13 cellular contexts compared by ENCODE assay signal in genomic region chr21:45356653-45357435, GRCh38. TPM values are rescaled to one million over a fixed set of nuclear protein-coding genes. Genes with fewer than 3 reads are reported as not detected.
A peak's percentile ranks its signal among the peaks of the same experiment; 100 is the strongest.
DNase-seq lines count a peak whose midpoint lies in the region; ATAC-seq, FAIRE-seq and TF ChIP-seq lines count a peak whose summit lies in the region.
"Had no signal": no experiment of that assay in that cellular context is flagged by ENCODE, and none has a peak within 500 bp of the region (broad histone marks: within the 10 kb centered on the region; RNA-seq: fewer than 3 reads in every experiment).

No MANE protein-coding gene starts in this region.

- no peak for DNase-seq in adipocyte (ENCODE audit: low read depth)
- no peak for DNase-seq in right atrium auricular region (ENCODE audit: low spot score)
- DNase-seq in sigmoid colon, result no peak
- DNase-seq in RCC 7860 (ENCODE audit: low spot score), result no peak
- DNase-seq in amniotic stem cell (lab: John Stamatoyannopoulos, UW), result no peak
- DNase-seq: GOT3, MM.1S, SW 1271 had no signal

- intact Hi-C loops in sigmoid colon (cut with DNase I), result no loop called here

- 28 to 65% methylated on average over 20 of the region's 20 CpGs for WGBS in sigmoid colon, 2 donors

- FAIRE-seq in RCC 7860 (lab: Jason Lieb, UNC), result no peak
- FAIRE-seq: colon had no signal

- H3K9ac ChIP-seq in BLaER1 treated with 17β-estradiol and CSF1 and Interleukin-3, amounts not matched to agents 10 nM and 100 nM, result peak overlapping the region in 2 of 11 experiments; percentile 46 to 47; a peak in 2 of 22 replicates
- peak overlapping the region; percentile 52 for H3K9ac ChIP-seq in adipocyte (ENCODE audit: low read length)

- peak overlapping the region in 6 of 11 experiments; percentile 22 to 75 (median 70); a peak in 7 of 22 replicates for H3K27ac ChIP-seq in BLaER1 treated with 17β-estradiol and CSF1 and Interleukin-3, amounts not matched to agents 10 nM and 100 nM
- H3K27ac ChIP-seq in right atrium auricular region, result peak overlapping the region; percentile 75 to 83
- H3K27ac ChIP-seq in sigmoid colon, result peak overlapping the region; percentile 66 to 82 (median 72)

- no peaks in the 10 kb centered on the region; a peak in 2 of 22 replicates for H3K27me3 ChIP-seq in BLaER1 treated with 17β-estradiol and CSF1 and Interleukin-3, amounts not matched to agents 10 nM and 100 nM
- H3K27me3 ChIP-seq in adipocyte (replicated peaks; ENCODE audit: control insufficient read depth, insufficient read depth, low read length) (no peaks in the 10 kb centered on the region), right atrium auricular region (no peaks in the 10 kb centered on the region), sigmoid colon (no peaks in the 10 kb centered on the region)

- H3K4me3 ChIP-seq in BLaER1 treated with 17β-estradiol and CSF1 and Interleukin-3, amounts not matched to agents 10 nM and 100 nM, result no peak overlapping the region
- H3K4me3 ChIP-seq in adipocyte (ENCODE audit: low read length) (no peak overlapping the region), right atrium auricular region (no peak overlapping the region), sigmoid colon (no peak overlapping the region)
- H3K4me3 ChIP-seq: mucosa of descending colon had no signal

- ATAC-seq in SK-N-SH treated with all-trans-retinoic acid at 6 μM for 48 hours (no peak), HG03571 (IDR thresholded peaks at IDR 0.05; ENCODE audit: unreplicated experiment) (no peak)

- H3K36me3 ChIP-seq in BLaER1 treated with 17β-estradiol and CSF1 and Interleukin-3, amounts not matched to agents 10 nM and 100 nM, result no peaks in the 10 kb centered on the region
- H3K36me3 ChIP-seq in adipocyte (ENCODE audit: control insufficient read depth, insufficient read depth, low read length, severe bottlenecking) (no peaks in the 10 kb centered on the region), right atrium auricular region (no peaks in the 10 kb centered on the region), sigmoid colon (no peaks in the 10 kb centered on the region)

- TF ChIP-seq CTCF in right atrium auricular region (IDR thresholded peaks at IDR 0.05) (no peak), sigmoid colon (IDR thresholded peaks at IDR 0.05) (no peak)

- no peak for TF ChIP-seq POLR2A in sigmoid colon (IDR thresholded peaks at IDR 0.05)

- peaks cover 0 to 9% (median 0%) of the 10 kb centered on the region in 11 experiments; a peak in 1 of 22 replicates for H4K20me1 ChIP-seq in BLaER1 treated with 17β-estradiol and CSF1 and Interleukin-3, amounts not matched to agents 10 nM and 100 nM

- peaks cover 33 to 81% (median 67%) of the 10 kb centered on the region in 10 experiments for H3K4me1 ChIP-seq in BLaER1 treated with 17β-estradiol and CSF1 and Interleukin-3, amounts not matched to agents 10 nM and 100 nM
- peaks cover 12% of the 10 kb centered on the region for H3K4me1 ChIP-seq in adipocyte (ENCODE audit: control insufficient read depth, insufficient read depth, low read length)
- H3K4me1 ChIP-seq in right atrium auricular region, result peaks cover 0 to 53% of the 10 kb centered on the region in 2 donors
- peaks cover 0 to 4% (median 1%) of the 10 kb centered on the region in 4 donors for H3K4me1 ChIP-seq in sigmoid colon

- TF ChIP-seq EP300 in sigmoid colon (IDR thresholded peaks at IDR 0.05), result no peak

- H3K9me3 ChIP-seq in BLaER1 treated with 17β-estradiol and CSF1 and Interleukin-3, amounts not matched to agents 10 nM and 100 nM (replicated peaks in 1 of 11), result no peaks in the 10 kb centered on the region
- H3K9me3 ChIP-seq in adipocyte (ENCODE audit: control insufficient read depth, low read length), result no peaks in the 10 kb centered on the region
- no peaks in the 10 kb centered on the region for H3K9me3 ChIP-seq in right atrium auricular region
- H3K9me3 ChIP-seq in sigmoid colon, result no peaks in the 10 kb centered on the region
- H3K9me3 ChIP-seq: mucosa of descending colon had no signal

- H3K4me2 ChIP-seq in BLaER1 treated with 17β-estradiol and CSF1 and Interleukin-3, amounts not matched to agents 10 nM and 100 nM, result peak overlapping the region; percentile 61 to 81 (median 74)

TF ChIP-seq in SK-N-SH treated with all-trans-retinoic acid at 6 μM for 48 hours, 23 proteins besides CTCF, POLR2A, EP300 and RAD21:
- TF ChIP-seq ZFP30 (CRISPR knock-in tag; IDR thresholded peaks at IDR 0.05) (no peak), ARNTL (CRISPR knock-in tag; IDR thresholded peaks at IDR 0.05; ENCODE audit: borderline replicate concordance, low read depth) (no peak), ZNF70 (CRISPR knock-in tag; IDR thresholded peaks at IDR 0.05) (no peak), OSR1 (CRISPR knock-in tag; IDR thresholded peaks at IDR 0.05) (no peak), TCF4 (CRISPR knock-in tag; IDR thresholded peaks at IDR 0.05; ENCODE audit: borderline replicate concordance) (no peak), PPARA (CRISPR knock-in tag; IDR thresholded peaks at IDR 0.05; ENCODE audit: borderline replicate concordance) (no peak), BACH2 (CRISPR knock-in tag; IDR thresholded peaks at IDR 0.05; ENCODE audit: borderline replicate concordance) (no peak), TOX (CRISPR knock-in tag; IDR thresholded peaks at IDR 0.05; ENCODE audit: borderline replicate concordance) (no peak), ESRRG (CRISPR knock-in tag; IDR thresholded peaks at IDR 0.05) (no peak)
- TF ChIP-seq, protein P1, sequence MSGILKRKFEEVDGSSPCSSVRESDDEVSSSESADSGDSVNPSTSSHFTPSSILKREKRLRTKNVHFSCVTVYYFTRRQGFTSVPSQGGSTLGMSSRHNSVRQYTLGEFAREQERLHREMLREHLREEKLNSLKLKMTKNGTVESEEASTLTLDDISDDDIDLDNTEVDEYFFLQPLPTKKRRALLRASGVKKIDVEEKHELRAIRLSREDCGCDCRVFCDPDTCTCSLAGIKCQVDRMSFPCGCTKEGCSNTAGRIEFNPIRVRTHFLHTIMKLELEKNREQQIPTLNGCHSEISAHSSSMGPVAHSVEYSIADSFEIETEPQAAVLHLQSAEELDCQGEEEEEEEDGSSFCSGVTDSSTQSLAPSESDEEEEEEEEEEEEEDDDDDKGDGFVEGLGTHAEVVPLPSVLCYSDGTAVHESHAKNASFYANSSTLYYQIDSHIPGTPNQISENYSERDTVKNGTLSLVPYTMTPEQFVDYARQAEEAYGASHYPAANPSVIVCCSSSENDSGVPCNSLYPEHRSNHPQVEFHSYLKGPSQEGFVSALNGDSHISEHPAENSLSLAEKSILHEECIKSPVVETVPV (CRISPR knock-in tag; IDR thresholded peaks at IDR 0.05), result no peak
- TF ChIP-seq, protein P2, sequence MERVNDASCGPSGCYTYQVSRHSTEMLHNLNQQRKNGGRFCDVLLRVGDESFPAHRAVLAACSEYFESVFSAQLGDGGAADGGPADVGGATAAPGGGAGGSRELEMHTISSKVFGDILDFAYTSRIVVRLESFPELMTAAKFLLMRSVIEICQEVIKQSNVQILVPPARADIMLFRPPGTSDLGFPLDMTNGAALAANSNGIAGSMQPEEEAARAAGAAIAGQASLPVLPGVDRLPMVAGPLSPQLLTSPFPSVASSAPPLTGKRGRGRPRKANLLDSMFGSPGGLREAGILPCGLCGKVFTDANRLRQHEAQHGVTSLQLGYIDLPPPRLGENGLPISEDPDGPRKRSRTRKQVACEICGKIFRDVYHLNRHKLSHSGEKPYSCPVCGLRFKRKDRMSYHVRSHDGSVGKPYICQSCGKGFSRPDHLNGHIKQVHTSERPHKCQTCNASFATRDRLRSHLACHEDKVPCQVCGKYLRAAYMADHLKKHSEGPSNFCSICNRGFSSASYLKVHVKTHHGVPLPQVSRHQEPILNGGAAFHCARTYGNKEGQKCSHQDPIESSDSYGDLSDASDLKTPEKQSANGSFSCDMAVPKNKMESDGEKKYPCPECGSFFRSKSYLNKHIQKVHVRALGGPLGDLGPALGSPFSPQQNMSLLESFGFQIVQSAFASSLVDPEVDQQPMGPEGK (CRISPR knock-in tag; IDR thresholded peaks at IDR 0.05; ENCODE audit: borderline replicate concordance), result no peak

RNA-seq across cellular contexts. Expression of gene COL18A1, which starts 48.1 kb away (rescaled TPM):
- total RNA-seq in right atrium auricular region, result 100 to 1,000 TPM; 117 to 134 TPM
- total RNA-seq in sigmoid colon, result 100 to 1,000 TPM in 3 of 4 donors, 10 to 100 TPM in 1; 39.7 to 197 (median 103) TPM
- polyA plus RNA-seq in sigmoid colon, result 10 to 100 TPM in 1 of 3 donors, 1 to 10 TPM in 2; 4.4 to 34.8 (median 5.4) TPM
